8 cellular contexts compared by ENCODE assay signal in genomic region chr19:16495982-16496612, GRCh38. TPM values are rescaled to one million over a fixed set of nuclear protein-coding genes. Genes with fewer than 3 reads are reported as not detected.
DNase-seq lines count a peak whose midpoint lies in the region; ATAC-seq lines count a peak whose summit lies in the region.

C19orf44 (plus strand) TSS chr19:16496394; CDS start chr19:16500793, 4,399 bp downstream.
CALR3 (minus strand) TSS chr19:16496167; CDS start chr19:16496129, 38 bp downstream.

- peaks cover 6 to 13% of the 10 kb centered on the region in 2 donors for H3K4me1 Mint-ChIP-seq in effector memory CD8-positive, alpha-beta T cell (ENCODE audit: low read depth in 2 of 2)
- peaks cover 4% of the 10 kb centered on the region for H3K4me1 Mint-ChIP-seq in memory B cell

- peak; percentile 91 for ATAC-seq in GM21367 (IDR thresholded peaks at IDR 0.05; ENCODE audit: unreplicated experiment)
- ATAC-seq in effector memory CD8-positive, alpha-beta T cell (replicated peaks): peak; percentile 98
- peak; percentile 97 for ATAC-seq in memory B cell (ENCODE audit: low read depth)

- peaks cover 9% of the 10 kb centered on the region for H3K36me3 Mint-ChIP-seq in effector memory CD8-positive, alpha-beta T cell (ENCODE audit: insufficient read depth)
- H3K36me3 Mint-ChIP-seq in memory B cell: peaks cover 1% of the 10 kb centered on the region

- H3K27me3 Mint-ChIP-seq in effector memory CD8-positive, alpha-beta T cell: no peaks in the 10 kb centered on the region
- no peaks in the 10 kb centered on the region for H3K27me3 Mint-ChIP-seq in memory B cell

- DNase-seq in COR-L47 (lab: John Stamatoyannopoulos, UW) (peak; percentile 98), HT1080 (ENCODE audit: low read depth) (peak; percentile 99), NOMO-1 (lab: John Stamatoyannopoulos, UW; ENCODE audit: unreplicated experiment in 2 of 2) (peak; percentile 98 to 99), memory B cell (ENCODE audit: low spot score in 2 of 2) (peak; percentile 91 to 94)
- peak; percentile 71 to 96 (median 86) for DNase-seq in activated CD8-positive, alpha-beta memory T cell treated with anti-CD3 and anti-CD28 coated beads for 48 hours (ENCODE audit: low read depth in 2 of 3, low spot score in 2 of 3)
- DNase-seq in effector memory CD8-positive, alpha-beta T cell: peak; percentile 94 to 95 (median 95)
- peak; percentile 94 for DNase-seq in stimulated activated CD8-positive, alpha-beta memory T cell treated with anti-CD3 and anti-CD28 coated beads, Interleukin-12 subunit alpha, Interleukin-12 subunit beta, amount 100 ng/mL, for 1 hour (ENCODE audit: low read depth)

- peak within 1 kb of the TSS; percentile 83 to 97 for H3K4me3 Mint-ChIP-seq in effector memory CD8-positive, alpha-beta T cell
- peak within 1 kb of the TSS; percentile 91 for H3K4me3 Mint-ChIP-seq in memory B cell

- no peaks in the 10 kb centered on the region for H3K9me3 Mint-ChIP-seq in effector memory CD8-positive, alpha-beta T cell
- no peaks in the 10 kb centered on the region for H3K9me3 Mint-ChIP-seq in memory B cell

- H3K27ac Mint-ChIP-seq in effector memory CD8-positive, alpha-beta T cell: peak within 1 kb of the TSS; percentile 90 to 97
- H3K27ac Mint-ChIP-seq in memory B cell: peak within 1 kb of the TSS; percentile 92

RNA-seq across cellular contexts. Expression of gene C19orf44, which starts in this region (rescaled TPM):
- total RNA-seq in HT1080 (2014; rRNA removed; shearing (Covaris generic)): 1.4 and 3.1 TPM in 2 replicates
- 1.9 and 2.4 TPM in 2 replicates for polyA plus RNA-seq in HT1080 (2015; cell fraction: cytosol; rRNA removed)
- 4.7 and 4.9 TPM in 2 replicates for polyA plus RNA-seq in HT1080 (2015; cell fraction: nucleus; rRNA removed)

RNA-seq across cellular contexts. Expression of gene CALR3, which starts in this region (rescaled TPM):
- total RNA-seq in HT1080 (2014; rRNA removed; shearing (Covaris generic)): not detected in 2 replicates
- polyA plus RNA-seq in HT1080 (2015; cell fraction: cytosol; rRNA removed): 0.06 and 0.23 TPM in 2 replicates
- polyA plus RNA-seq in HT1080 (2015; cell fraction: nucleus; rRNA removed): not detected in 2 replicates

Comparison
In these comparisons a context has a peak if more than half of its experiments do, and no peak if none do; other contexts are left out.
1. Peak in every context shown above with its lines: DNase-seq and ATAC-seq.